ENCODE assay signal across 8 cellular contexts in the genomic region with DNA sequence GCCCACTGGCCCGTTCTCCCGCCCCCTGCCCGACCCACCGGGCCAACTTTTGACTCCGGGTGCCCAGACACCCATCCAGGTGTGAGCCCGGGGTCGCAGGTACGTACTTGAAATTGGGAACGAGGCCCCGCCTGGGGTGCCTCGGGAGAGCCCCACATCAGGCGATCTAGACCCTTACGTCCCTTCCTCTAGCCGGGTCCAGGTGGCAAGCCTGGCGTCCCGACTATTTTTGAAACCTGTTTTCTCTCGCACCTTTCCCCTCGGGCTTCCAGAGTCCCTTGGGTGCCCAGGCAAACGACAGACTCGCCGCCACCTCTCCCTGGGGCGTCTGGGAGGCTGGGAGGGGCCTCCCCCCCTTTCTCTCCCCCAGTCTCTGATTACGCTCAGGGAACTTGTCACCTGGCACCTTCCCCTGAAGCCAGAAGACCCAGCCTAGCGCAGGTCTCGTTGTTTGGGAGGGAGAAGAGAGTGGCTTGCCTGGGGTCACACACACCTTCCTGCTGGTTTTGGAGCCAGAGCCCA. TPM values are rescaled to one million over a fixed set of nuclear protein-coding genes. Genes with fewer than 3 reads are reported as not detected.
A peak's percentile ranks its signal among the peaks of the same experiment; 100 is the strongest.
DNase-seq lines count a peak whose midpoint lies in the region; ATAC-seq and TF ChIP-seq lines count a peak whose summit lies in the region.

No MANE protein-coding gene starts in this region.

- H3K4me3 ChIP-seq in iPS DF 6.9 (ENCODE audit: low read length), result peak overlapping the region; percentile 88

- H3K9me3 ChIP-seq in iPS DF 6.9 (ENCODE audit: control insufficient read depth, insufficient read depth, low read length), result no peaks in the 10 kb centered on the region

- H3K4me1 Mint-ChIP-seq in activated CD8-positive, alpha-beta T cell treated with anti-CD3 and anti-CD28 coated beads, Interleukin-2, amount 10 ng/mL, durations not matched to agents 7 days and 5 days (ENCODE audit: low read depth), result peaks cover 46% of the 10 kb centered on the region
- peaks cover 54% of the 10 kb centered on the region for H3K4me1 Mint-ChIP-seq in stimulated activated naive CD8-positive, alpha-beta T cell treated with anti-CD3 and anti-CD28 coated beads, Interleukin-15, amount 100 ng/mL, for 72 hours

- CTCF ChIA-PET in activated CD8-positive, alpha-beta T cell treated with anti-CD3 and anti-CD28 coated beads, Interleukin-2, amount 10 ng/mL, durations not matched to agents 7 days and 5 days (lab: Charles Lee), result interaction anchor here (0.6 to 2.5 kb wide), 5 partner anchors 21 to 254 kb away, joined by 3 to 12 read pairs (median 3); no protein-coding TSS in a partner anchor

- DNase-seq in DMS53 (lab: John Stamatoyannopoulos, UW), result peak; percentile 32
- no peak for DNase-seq in DMS53 treated with DMSO at 0.1 percent for 48 hours (lab: John Stamatoyannopoulos, UW; ENCODE audit: unreplicated experiment)
- DNase-seq in activated CD8-positive, alpha-beta T cell treated with anti-CD3 and anti-CD28 coated beads, Interleukin-2, amount 10 ng/mL, durations not matched to agents 7 days and 5 days, result no peak
- no peak for DNase-seq in iPS DF 6.9 (ENCODE audit: low read depth, low spot score)
- no peak for DNase-seq in stimulated activated naive CD8-positive, alpha-beta T cell treated with anti-CD3 and anti-CD28 coated beads, Interleukin-15, amount 100 ng/mL, for 72 hours
- no peak for DNase-seq in omental fat pad (ENCODE audit: low spot score)
- DNase-seq in activated CD4-positive, CD25-positive, alpha-beta regulatory T cell (lab: John Stamatoyannopoulos, UW), result no peak

- ATAC-seq in activated CD8-positive, alpha-beta T cell treated with anti-CD3 and anti-CD28 coated beads, Interleukin-2, amount 10 ng/mL, durations not matched to agents 7 days and 5 days, result no peak
- peak; percentile 22 for ATAC-seq in stimulated activated naive CD8-positive, alpha-beta T cell treated with anti-CD3 and anti-CD28 coated beads, Interleukin-15, amount 100 ng/mL, for 72 hours
- ATAC-seq in omental fat pad (ENCODE audit: low FRiP score) (no peak), GM21515 (IDR thresholded peaks at IDR 0.05; ENCODE audit: unreplicated experiment) (no peak)

- H3K27ac Mint-ChIP-seq in activated CD8-positive, alpha-beta T cell treated with anti-CD3 and anti-CD28 coated beads, Interleukin-2, amount 10 ng/mL, durations not matched to agents 7 days and 5 days, result peak overlapping the region; percentile 16
- peak overlapping the region; percentile 69 to 95 for H3K27ac Mint-ChIP-seq in stimulated activated naive CD8-positive, alpha-beta T cell treated with anti-CD3 and anti-CD28 coated beads, Interleukin-15, amount 100 ng/mL, for 72 hours

- H3K27ac ChIP-seq in iPS DF 6.9 (ENCODE audit: low read length), result no peak overlapping the region

- no peaks in the 10 kb centered on the region for H3K9me3 Mint-ChIP-seq in activated CD8-positive, alpha-beta T cell treated with anti-CD3 and anti-CD28 coated beads, Interleukin-2, amount 10 ng/mL, durations not matched to agents 7 days and 5 days (ENCODE audit: insufficient read depth)
- H3K9me3 Mint-ChIP-seq in stimulated activated naive CD8-positive, alpha-beta T cell treated with anti-CD3 and anti-CD28 coated beads, Interleukin-15, amount 100 ng/mL, for 72 hours, result no peaks in the 10 kb centered on the region

- no peaks in the 10 kb centered on the region; the same call in 1 of the 2 replicates for H3K36me3 ChIP-seq in iPS DF 6.9 (ENCODE audit: control insufficient read depth, insufficient read depth, low read length)

- peaks cover 4% of the 10 kb centered on the region; the same call in 1 of the 2 replicates for H3K4me1 ChIP-seq in iPS DF 6.9 (ENCODE audit: control insufficient read depth, insufficient read depth, low read length)

- peak overlapping the region; percentile 80 for H3K4me3 Mint-ChIP-seq in activated CD8-positive, alpha-beta T cell treated with anti-CD3 and anti-CD28 coated beads, Interleukin-2, amount 10 ng/mL, durations not matched to agents 7 days and 5 days
- H3K4me3 Mint-ChIP-seq in stimulated activated naive CD8-positive, alpha-beta T cell treated with anti-CD3 and anti-CD28 coated beads, Interleukin-15, amount 100 ng/mL, for 72 hours, result peak overlapping the region; percentile 78 to 95

- H3K36me3 Mint-ChIP-seq in activated CD8-positive, alpha-beta T cell treated with anti-CD3 and anti-CD28 coated beads, Interleukin-2, amount 10 ng/mL, durations not matched to agents 7 days and 5 days (ENCODE audit: low read depth), result peaks cover 6% of the 10 kb centered on the region

- no CpG with 5 or more reads among the region's 25 CpGs for WGBS in iPS DF 6.9 (ENCODE audit: insufficient coverage, insufficient read length)

- H3K27me3 Mint-ChIP-seq in activated CD8-positive, alpha-beta T cell treated with anti-CD3 and anti-CD28 coated beads, Interleukin-2, amount 10 ng/mL, durations not matched to agents 7 days and 5 days (ENCODE audit: low read depth), result no peaks in the 10 kb centered on the region
- H3K27me3 Mint-ChIP-seq in stimulated activated naive CD8-positive, alpha-beta T cell treated with anti-CD3 and anti-CD28 coated beads, Interleukin-15, amount 100 ng/mL, for 72 hours, result no peaks in the 10 kb centered on the region

- TF ChIP-seq CTCF in omental fat pad (IDR thresholded peaks at IDR 0.05), result no peak

- 0 out of 2 replicates have a peak, but pooled peaks cover 1% of the 10 kb centered on the region for H3K27me3 ChIP-seq in iPS DF 6.9 (ENCODE audit: control insufficient read depth, insufficient read depth, low read length)

- POLR2A ChIA-PET in activated CD8-positive, alpha-beta T cell treated with anti-CD3 and anti-CD28 coated beads, Interleukin-2, amount 10 ng/mL, durations not matched to agents 7 days and 5 days (lab: Charles Lee), result no interaction called here

RNA-seq across cellular contexts. Expression of gene LDLRAP1, which starts 0.9 kb away (rescaled TPM):
- total RNA-seq in activated CD8-positive, alpha-beta T cell treated with anti-CD3 and anti-CD28 coated beads, Interleukin-2, amount 10 ng/mL, durations not matched to agents 7 days and 5 days, result 10 to 100 TPM; 30.7 to 31.3 TPM
- total RNA-seq in omental fat pad, result 10 to 100 TPM in 3 of 4 donors, 1 to 10 TPM in 1; 7.1 to 18.7 (median 15.8) TPM
